22 cellular contexts compared by ENCODE assay signal in the genomic region with DNA sequence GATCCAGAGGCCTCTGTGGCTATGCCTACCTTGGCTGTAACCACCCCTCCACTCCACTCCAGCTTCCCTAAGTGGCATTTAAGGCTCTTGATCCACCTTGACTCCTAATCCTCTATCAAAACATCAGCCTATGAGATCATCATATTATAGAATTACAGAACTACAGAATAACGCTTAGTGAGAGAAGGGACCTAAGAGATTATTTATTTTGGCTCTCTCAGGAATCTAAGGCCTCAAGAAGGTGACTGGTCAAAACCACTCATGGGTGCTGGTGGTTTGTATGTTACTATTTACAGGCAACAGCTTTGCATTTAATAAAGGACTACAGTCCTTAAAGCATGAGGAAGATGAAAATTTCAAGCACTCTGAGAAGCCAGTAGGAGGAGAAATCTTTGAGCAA.
"Had no signal": no experiment of that assay in that cellular context is flagged by ENCODE, and none has a peak within 500 bp of the region (broad histone marks: within the 10 kb centered on the region; RNA-seq: fewer than 3 reads in every experiment).

No MANE protein-coding gene starts in this region.

- DNase-seq: activated CD4-positive, alpha-beta T cell treated with anti-CD3 and anti-CD28 coated beads, Interleukin-2, amount 50 U/mL, for 1 hour; activated CD4-positive, CD25-positive, alpha-beta regulatory T cell treated with anti-CD3 and anti-CD28 coated beads, Interleukin-2, amount 50 U/mL, for 72 hours; activated CD8-positive, alpha-beta memory T cell treated with anti-CD3 and anti-CD28 coated beads, Interleukin-2, amount 50 U/mL, for 4 hours; activated effector memory CD4-positive, alpha-beta T cell treated with anti-CD3 and anti-CD28 coated beads, Interleukin-2, amount 50 U/mL, for 16 hours; activated naive CD4-positive, alpha-beta T cell treated with anti-CD3 and anti-CD28 coated beads, Interleukin-2, amount 50 U/mL, for 16 hours; activated T-cell treated with anti-CD3 and anti-CD28 coated beads, Interleukin-2, amount 50 U/mL, for 4 hours; aorta; colonic mucosa; endodermal cell; foreskin fibroblast; hippocampal formation; islet precursor cell; retina; stimulated activated CD8-positive, alpha-beta memory T cell treated with anti-CD3 and anti-CD28 coated beads, Interleukin-4, amount 100 ng/mL, for 48 hours; stimulated activated naive CD4-positive, alpha-beta T cell; upper lobe of right lung had no signal

- H3K36me3 ChIP-seq: colonic mucosa, neutrophil, upper lobe of right lung had no signal

- H3K4me1 Mint-ChIP-seq: central memory CD8-positive, alpha-beta T cell had no signal

- H3K36me3 Mint-ChIP-seq: mesothelial cell of epicardium; natural killer cell treated with Interleukin-12 subunit alpha and Interleukin-12 subunit beta and Interleukin-15 and Interleukin-18, amount 100 ng/mL, for 72 hours had no signal

- H3K27ac Mint-ChIP-seq: endodermal cell; mesothelial cell of epicardium; natural killer cell treated with Interleukin-12 subunit alpha and Interleukin-12 subunit beta and Interleukin-15 and Interleukin-18, amount 100 ng/mL, for 72 hours had no signal

- ATAC-seq: activated T-cell treated with anti-CD3 and anti-CD28 coated beads, Interleukin-2, amount 50 U/mL, for 4 hours; natural killer cell treated with Interleukin-12 subunit alpha and Interleukin-12 subunit beta and Interleukin-15 and Interleukin-18, amount 100 ng/mL, for 72 hours; upper lobe of right lung had no signal

- H3K9me3 Mint-ChIP-seq: activated T-cell treated with anti-CD3 and anti-CD28 coated beads, Interleukin-2, amount 50 U/mL, for 4 hours; endodermal cell had no signal

- H3K27me3 ChIP-seq: colonic mucosa, neutrophil, upper lobe of right lung had no signal

- H3K27ac ChIP-seq: colonic mucosa, epithelial cell of prostate, neutrophil, upper lobe of right lung, VCaP had no signal

- H3K4me1 ChIP-seq: colonic mucosa, upper lobe of right lung had no signal

- H3K4me3 ChIP-seq: colonic mucosa, upper lobe of right lung had no signal

- H3K27me3 Mint-ChIP-seq: central memory CD8-positive, alpha-beta T cell; natural killer cell treated with Interleukin-12 subunit alpha and Interleukin-12 subunit beta and Interleukin-15 and Interleukin-18, amount 100 ng/mL, for 72 hours had no signal

- H3K9me3 ChIP-seq: colonic mucosa, neutrophil, upper lobe of right lung had no signal

- H3K4me3 Mint-ChIP-seq: activated T-cell treated with anti-CD3 and anti-CD28 coated beads, Interleukin-2, amount 50 U/mL, for 4 hours; central memory CD8-positive, alpha-beta T cell; endodermal cell; mesothelial cell of epicardium; natural killer cell treated with Interleukin-12 subunit alpha and Interleukin-12 subunit beta and Interleukin-15 and Interleukin-18, amount 100 ng/mL, for 72 hours had no signal
